Comparison of ENCODE assay signal across 1 cellular context in genomic region chr4:146095091-146095690, GRCh38.
TF ChIP-seq lines count a peak whose summit lies in the region.

No MANE protein-coding gene starts in this region.

TF ChIP-seq in H1, 55 proteins besides CTCF, POLR2A, EP300 and RAD21 (continued from another document):
- no peak for TF ChIP-seq CHD2 (IDR thresholded peaks at IDR 0.05; ENCODE audit: low read length)
TF ChIP-seq in H1: peak in this region for 0.
